Comparison of ENCODE assay signal across 1 cellular context in genomic region chr1:207603777-207604176, GRCh38.
TF ChIP-seq lines count a peak whose summit lies in the region.

No MANE protein-coding gene starts in this region.

TF ChIP-seq in HepG2, 621 proteins besides CTCF, POLR2A, EP300 and RAD21 (continued from another document):
- TF ChIP-seq BHLHE40 (IDR thresholded peaks at IDR 0.05; ENCODE audit: low read length) (peak; percentile 85), GABPB1 (CRISPR knock-in tag; IDR thresholded peaks at IDR 0.05) (no peak), SRSF1 (optimal IDR thresholded peaks at IDR 0.05; ENCODE audit: low read depth, low read length) (no peak), ZKSCAN5 (CRISPR knock-in tag; IDR thresholded peaks at IDR 0.05) (no peak), THYN1 (CRISPR knock-in tag; IDR thresholded peaks at IDR 0.05; ENCODE audit: borderline replicate concordance, low read depth) (no peak)
TF ChIP-seq in HepG2: peak in this region for 135.
